Comparison of ENCODE assay signal across 10 cellular contexts in the genomic region with DNA sequence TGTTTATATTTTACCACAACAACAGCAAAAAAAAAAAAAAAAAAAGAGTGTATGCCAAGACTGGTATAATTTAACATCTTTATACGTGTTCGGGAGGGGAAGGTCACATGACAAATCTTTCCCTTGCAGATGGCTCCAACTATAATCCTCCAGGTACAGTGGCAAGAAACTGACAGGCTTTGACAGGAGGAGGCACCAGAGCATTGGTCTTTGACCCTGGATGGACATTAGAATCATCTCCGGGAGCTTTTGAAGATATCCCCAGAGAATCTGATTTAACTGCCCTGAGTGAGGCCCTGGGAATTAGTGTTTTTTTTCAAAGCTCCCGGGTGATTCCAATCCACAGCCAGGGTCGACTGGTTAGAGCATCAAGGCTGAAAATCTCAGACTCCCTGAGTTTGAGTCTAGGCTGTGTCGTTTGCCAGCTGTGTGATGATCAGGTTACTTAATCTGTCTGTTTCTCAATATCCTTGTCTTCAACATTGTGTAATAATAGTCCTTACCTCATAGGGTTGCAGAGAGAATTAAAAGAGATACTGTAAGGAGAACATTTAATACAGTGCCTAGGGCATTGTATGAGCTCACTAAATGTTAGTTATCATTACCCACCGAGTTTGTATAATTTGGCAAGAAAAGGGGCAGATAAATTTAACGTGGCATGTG. TPM values are rescaled to one million over a fixed set of nuclear protein-coding genes. Genes with fewer than 3 reads are reported as not detected.
A peak's percentile ranks its signal among the peaks of the same experiment; 100 is the strongest.
DNase-seq lines count a peak whose midpoint lies in the region; ATAC-seq and TF ChIP-seq lines count a peak whose summit lies in the region.
"Had no signal": no experiment of that assay in that cellular context is flagged by ENCODE, and none has a peak within 500 bp of the region (broad histone marks: within the 10 kb centered on the region; RNA-seq: fewer than 3 reads in every experiment).

No MANE protein-coding gene starts in this region.

- peaks cover 6% of the 10 kb centered on the region; the same call in 1 of the 2 replicates for H3F3A ChIP-seq in GM23248 (ENCODE audit: insufficient read depth)

- H3K9me3 ChIP-seq in GM23248 (ENCODE audit: low read depth) (no peaks in the 10 kb centered on the region), psoas muscle (no peaks in the 10 kb centered on the region)

- H3K4me1 ChIP-seq in GM23248 (ENCODE audit: insufficient read depth) (peaks cover 7% of the 10 kb centered on the region; the same call in 1 of the 2 replicates), psoas muscle (peaks cover 2% of the 10 kb centered on the region)

- H3K9me2 ChIP-seq in GM23248 (ENCODE audit: insufficient read depth) = no peaks in the 10 kb centered on the region

- H3K27ac ChIP-seq in GM23248 (no peak overlapping the region), epithelial cell of prostate (no peak overlapping the region), psoas muscle (no peak overlapping the region)

- H3K27ac Mint-ChIP-seq in HFFc6 = no peak overlapping the region
- H3K27ac Mint-ChIP-seq: activated CD4-positive, alpha-beta memory T cell treated with anti-CD3 and anti-CD28 coated beads for 36 hours had no signal

- no peak for TF ChIP-seq CTCF in psoas muscle (IDR thresholded peaks at IDR 0.05)
- TF ChIP-seq CTCF in HFFc6 (IDR thresholded peaks at IDR 0.05) = no peak

- intact Hi-C loops in psoas muscle (cut with DNase I) = no loop called here

- H3K4me1 Mint-ChIP-seq in HFFc6 (ENCODE audit: low read depth) = no peaks in the 10 kb centered on the region

- no peaks in the 10 kb centered on the region for H3K36me3 Mint-ChIP-seq in HFFc6 (ENCODE audit: low read depth)
- H3K36me3 Mint-ChIP-seq: activated CD4-positive, alpha-beta memory T cell treated with anti-CD3 and anti-CD28 coated beads for 36 hours had no signal

- 18 to 20% methylated on average over 8 of the region's 8 CpGs for WGBS in GM23248 (ENCODE audit: low coverage in 1 of 2, low lambda C conversion rate in 2 of 2, missing lambda C conversion rate in 2 of 2), 2 experiments
- WGBS in psoas muscle, 3 donors = 30 to 50% (median 34%) methylated on average over 8 of the region's 8 CpGs

- H3K9ac ChIP-seq in GM23248 = no peak overlapping the region

- H3K27me3 ChIP-seq in GM23248 (replicated peaks; ENCODE audit: insufficient read depth) = peaks cover 36% of the 10 kb centered on the region
- peaks cover 0 to 13% (median 0%) of the 10 kb centered on the region in 3 donors for H3K27me3 ChIP-seq in psoas muscle (ENCODE audit: insufficient read depth in 3 of 3, low read length in 2 of 3)

- peak; percentile 86 to 94 (median 90) for ATAC-seq in psoas muscle
- ATAC-seq in GM21576 (IDR thresholded peaks at IDR 0.05; ENCODE audit: unreplicated experiment) = no peak

- no peaks in the 10 kb centered on the region for H4K20me1 ChIP-seq in GM23248 (ENCODE audit: insufficient read depth)

- in situ Hi-C loops in GM23248 (cut with MboI) = no loop called here

- H2AFZ ChIP-seq in GM23248 = no peak overlapping the region

- H3K36me3 ChIP-seq in GM23248 (ENCODE audit: low read depth) (no peaks in the 10 kb centered on the region), psoas muscle (ENCODE audit: insufficient read depth in 1 of 2, low read depth in 1 of 2) (no peaks in the 10 kb centered on the region)

- H3K27me3 Mint-ChIP-seq in HFFc6 (ENCODE audit: insufficient read depth) = peaks cover 69% of the 10 kb centered on the region

- no peaks in the 10 kb centered on the region for H3K9me3 Mint-ChIP-seq in HFFc6
- H3K9me3 Mint-ChIP-seq: activated CD4-positive, alpha-beta memory T cell treated with anti-CD3 and anti-CD28 coated beads for 36 hours had no signal

- H3K4me3 ChIP-seq in GM23248 = no peak overlapping the region
- no peak overlapping the region for H3K4me3 ChIP-seq in psoas muscle

- no peaks in the 10 kb centered on the region for H3K79me2 ChIP-seq in GM23248 (ENCODE audit: insufficient read depth)

- no peak overlapping the region for H3K4me3 Mint-ChIP-seq in HFFc6
- H3K4me3 Mint-ChIP-seq: activated CD4-positive, alpha-beta memory T cell treated with anti-CD3 and anti-CD28 coated beads for 36 hours had no signal

- no peak overlapping the region for H3K4me2 ChIP-seq in GM23248 (ENCODE audit: unreplicated experiment)

- DNase-seq in GM23248 (peak; percentile 81), NOMO-1 treated with dmso at 0.1 percent for 144 hours (lab: John Stamatoyannopoulos, UW; ENCODE audit: unreplicated experiment) (peak; percentile 24), epithelial cell of prostate (ENCODE audit: low read depth, low spot score) (peak; percentile 22), psoas muscle (no peak), superior temporal gyrus (ENCODE audit: extremely low spot score) (no peak), HFFc6 (no peak)
- DNase-seq: activated CD4-positive, alpha-beta memory T cell treated with anti-CD3 and anti-CD28 coated beads for 36 hours; NCI-H1105 treated with DMSO at 0.1 percent for 48 hours; SHP77 treated with DMSO at 0.1 percent for 48 hours had no signal

RNA-seq across cellular contexts. Expression of a gene that starts 8.9 kb away (rescaled TPM):
- total RNA-seq in GM23248 (2014; rRNA removed; shearing (Covaris generic)) = not detected in 2 replicates
- polyA plus RNA-seq in GM23248 (2016; fragmentation: Nextera tagmentation; extraction: Ambion mirVana) (not detected in 2 replicates), psoas muscle (under 1 TPM; 0.43 to 0.59 (median 0.48) TPM)
- 1 to 10 TPM in 1 of 4 donors, under 1 TPM in 3; 0.08 to 1.1 (median 0.33) TPM for total RNA-seq in psoas muscle
- not detected for total RNA-seq in HFFc6 (2021; fragmentation: NEBNext Ultra II Directional; extraction: Animal tissue kit (Norgen Biotek cat#: 25700))
- total RNA-seq: activated CD4-positive, alpha-beta memory T cell treated with anti-CD3 and anti-CD28 coated beads for 36 hours had no signal

RNA-seq across cellular contexts. Expression of a gene that starts 30.3 kb away (rescaled TPM):
- 39.5 and 49.1 TPM in 2 replicates for total RNA-seq in GM23248 (2014; rRNA removed; shearing (Covaris generic))
- polyA plus RNA-seq in GM23248 (2016; fragmentation: Nextera tagmentation; extraction: Ambion mirVana) (57.3 and 60.2 TPM in 2 replicates), psoas muscle (1 to 10 TPM; 3.2 to 6.1 (median 3.3) TPM)
- total RNA-seq in psoas muscle = 1 to 10 TPM; 2.9 to 6.4 (median 5.4) TPM
- 10 to 100 TPM; 30.7 to 49.0 (median 38.1) TPM for total RNA-seq in HFFc6 (2021; fragmentation: NEBNext Ultra II Directional; extraction: Animal tissue kit (Norgen Biotek cat#: 25700))

Comparison
In these comparisons a context has a peak if more than half of its experiments do, and no peak if none do; other contexts are left out.
1. DNase-seq: peak in GM23248 (single experiment), NOMO-1 treated with dmso at 0.1 percent for 144 hours (single experiment) and epithelial cell of prostate (single experiment); none in psoas muscle (0 of 2), superior temporal gyrus (single experiment) and HFFc6 (single experiment).